ENCODE assay signal across 8 cellular contexts in the genomic region with DNA sequence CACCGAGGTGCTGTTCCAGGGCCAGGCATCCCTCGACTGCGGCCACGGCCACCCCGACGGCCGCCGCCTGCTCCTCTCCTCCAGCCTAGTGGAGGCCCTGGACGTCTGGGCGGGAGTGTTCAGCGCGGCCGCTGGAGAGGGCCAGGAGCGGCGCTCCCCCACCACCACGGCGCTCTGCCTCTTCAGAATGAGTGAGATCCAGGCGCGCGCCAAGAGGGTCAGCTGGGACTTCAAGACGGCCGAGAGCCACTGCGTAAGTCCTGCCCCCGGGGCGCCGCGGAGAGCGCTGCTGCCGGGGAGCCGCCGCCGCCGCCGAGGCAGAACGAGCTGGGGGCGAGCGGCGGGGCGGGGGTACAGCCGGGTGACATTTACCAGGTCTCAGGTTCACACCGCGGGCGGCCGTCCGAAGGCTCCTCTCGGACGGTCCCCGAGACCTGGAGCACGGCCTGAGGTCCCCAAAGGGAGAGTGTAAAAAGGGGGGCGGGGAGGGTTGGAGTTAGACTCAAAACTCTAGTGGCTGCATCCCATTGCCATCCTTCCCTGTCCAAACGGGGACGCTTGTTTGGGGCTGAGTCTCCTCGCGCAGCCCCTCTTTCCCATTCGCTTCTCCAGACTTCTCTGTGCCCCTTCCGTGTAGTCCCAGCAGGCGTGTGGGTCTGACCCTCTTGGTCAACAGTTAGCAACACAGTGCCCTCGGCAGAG. TPM values are rescaled to one million over a fixed set of nuclear protein-coding genes. Genes with fewer than 3 reads are reported as not detected.
DNase-seq lines count a peak whose midpoint lies in the region; ATAC-seq and TF ChIP-seq lines count a peak whose summit lies in the region.

No MANE protein-coding gene starts in this region.

- no peak overlapping the region for H3K27ac Mint-ChIP-seq in neural crest cell (ENCODE audit: unreplicated experiment)

- H3K4me1 Mint-ChIP-seq in neural crest cell = peaks cover 36% of the 10 kb centered on the region

- H3K36me3 Mint-ChIP-seq in neural crest cell (ENCODE audit: low read depth) = no peaks in the 10 kb centered on the region

- no peak overlapping the region for H2AFZ ChIP-seq in fibroblast of lung (ENCODE audit: low read length)

- no peak for TF ChIP-seq CTCF in WERI-Rb-1 (IDR thresholded peaks at IDR 0.05; ENCODE audit: low read depth, low read length)
- TF ChIP-seq CTCF in fibroblast of lung (conservative IDR thresholded peaks at IDR 0.05 in 1 of 2, IDR thresholded peaks at IDR 0.05 in 1 of 2; ENCODE audit: low read depth in 1 of 2, low read length in 2 of 2) = no peak
- TF ChIP-seq CTCF in neural crest cell (conservative IDR thresholded peaks at IDR 0.05) = no peak

- DNase-seq in NCI-H345 (lab: John Stamatoyannopoulos, UW) = peak; percentile 52
- no peak for DNase-seq in NCI-H345 treated with DMSO at 0.1 percent for 48 hours (lab: John Stamatoyannopoulos, UW; ENCODE audit: unreplicated experiment)
- peak; percentile 48 for DNase-seq in WERI-Rb-1
- DNase-seq in fibroblast of lung (ENCODE audit: low read depth in 2 of 2) = peak; percentile 26 to 45
- no peak for DNase-seq in neural crest cell (ENCODE audit: low read depth, low spot score)
- DNase-seq in MV-4-11 (lab: John Stamatoyannopoulos, UW) = no peak
- no peak for DNase-seq in SW480 (ENCODE audit: low spot score)

- H3K4me3 Mint-ChIP-seq in neural crest cell = peak overlapping the region; percentile 88

- no peak overlapping the region for H3K27ac ChIP-seq in WERI-Rb-1
- no peak overlapping the region for H3K27ac ChIP-seq in fibroblast of lung (ENCODE audit: insufficient read depth, low read length)

- H3K27me3 Mint-ChIP-seq in neural crest cell (ENCODE audit: low read depth) = peaks cover 73% of the 10 kb centered on the region

- H3K4me3 ChIP-seq in WERI-Rb-1 (ENCODE audit: low read depth, low read length) = peak overlapping the region; percentile 46
- peak overlapping the region in 3 of 4 experiments; percentile 12 to 66 (median 15) for H3K4me3 ChIP-seq in fibroblast of lung (replicated peaks in 1 of 4; ENCODE audit: control extremely low read depth in 1 of 4, insufficient read depth in 1 of 4, low read depth in 3 of 4, low read length in 4 of 4)

- no peaks in the 10 kb centered on the region for H4K20me1 ChIP-seq in fibroblast of lung (ENCODE audit: control insufficient read depth, extremely low read depth, insufficient read depth, low read length)

- H3K27me3 ChIP-seq in WERI-Rb-1 (ENCODE audit: insufficient read depth, low read depth, severe bottlenecking) (peaks cover 35% of the 10 kb centered on the region), fibroblast of lung (ENCODE audit: control insufficient read depth, insufficient read depth, low read length) (peaks cover 68% of the 10 kb centered on the region)

- H3K9ac ChIP-seq in fibroblast of lung (ENCODE audit: insufficient read depth, low read length) = no peak overlapping the region

- peak; percentile 2 for ATAC-seq in HG02852 (IDR thresholded peaks at IDR 0.05; ENCODE audit: unreplicated experiment)

- no peaks in the 10 kb centered on the region for H3K9me3 Mint-ChIP-seq in neural crest cell

- no peaks in the 10 kb centered on the region for H3K79me2 ChIP-seq in fibroblast of lung (ENCODE audit: control insufficient read depth, insufficient read depth, low read length)

- H3K4me1 ChIP-seq in fibroblast of lung (ENCODE audit: control insufficient read depth, extremely low read depth, insufficient read depth, low read length) = no peaks in the 10 kb centered on the region

- H3K9me3 ChIP-seq in WERI-Rb-1 (ENCODE audit: severe bottlenecking) (no peaks in the 10 kb centered on the region), fibroblast of lung (ENCODE audit: control insufficient read depth, insufficient read depth, low read depth, low read length) (no peaks in the 10 kb centered on the region)

- H3K36me3 ChIP-seq in WERI-Rb-1 = no peaks in the 10 kb centered on the region
- no peaks in the 10 kb centered on the region for H3K36me3 ChIP-seq in fibroblast of lung (ENCODE audit: control insufficient read depth, insufficient read depth, low read length)

- H3K4me2 ChIP-seq in fibroblast of lung (ENCODE audit: extremely low read depth, insufficient read depth, low read length) = no peak overlapping the region

RNA-seq across cellular contexts. Expression of gene PLXNC1, which starts 1.6 kb away (rescaled TPM):
- 49.6 and 86.9 TPM in 2 replicates for total RNA-seq in fibroblast of lung
- 3.8 and 15.1 TPM in 2 replicates for polyA plus RNA-seq in fibroblast of lung
- 2.3 and 10.4 TPM in 2 replicates for polyA plus RNA-seq in fibroblast of lung (2012)
- 1.5 and 29.2 TPM in 2 replicates for polyA minus RNA-seq in fibroblast of lung (ENCODE audit: low replicate concordance)
- 4.3 and 5.8 TPM in 2 replicates for total RNA-seq in neural crest cell

Comparison
In these comparisons a context has a peak if more than half of its experiments do, and no peak if none do; other contexts are left out.
1. DNase-seq: peak in NCI-H345 (single experiment), WERI-Rb-1 (single experiment) and fibroblast of lung (2 of 2); none in NCI-H345 treated with DMSO at 0.1 percent for 48 hours (single experiment), neural crest cell (single experiment), MV-4-11 (single experiment) and SW480 (single experiment).